Comparison of ENCODE assay signal across 17 cellular contexts in the genomic region with DNA sequence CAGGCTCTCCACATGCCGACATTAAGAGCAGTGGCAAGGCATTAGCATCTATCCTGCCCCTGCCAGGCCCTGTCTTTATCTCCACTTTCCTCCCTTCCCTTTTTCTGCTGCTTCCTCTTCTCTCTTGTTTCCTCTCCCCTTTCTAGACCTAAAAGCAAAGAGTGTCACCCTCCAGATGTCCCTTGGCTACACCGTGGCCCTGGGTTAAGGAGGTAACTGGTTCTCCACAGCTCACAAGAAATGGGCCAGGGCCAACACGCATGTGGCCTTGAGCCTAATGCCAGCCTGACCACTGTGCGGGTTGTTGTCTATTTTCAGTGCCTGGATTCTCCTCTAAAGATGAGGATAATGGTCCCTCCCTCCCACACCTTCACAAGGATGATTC. TPM values are rescaled to one million over a fixed set of nuclear protein-coding genes. Genes with fewer than 3 reads are reported as not detected.
DNase-seq lines count a peak whose midpoint lies in the region; ATAC-seq, FAIRE-seq and TF ChIP-seq lines count a peak whose summit lies in the region.
"Had no signal": no experiment of that assay in that cellular context is flagged by ENCODE, and none has a peak within 500 bp of the region (broad histone marks: within the 10 kb centered on the region; RNA-seq: fewer than 3 reads in every experiment).

No MANE protein-coding gene starts in this region.

- H4K20me1 ChIP-seq in PC-9 (ENCODE audit: insufficient read depth) (no peaks in the 10 kb centered on the region), astrocyte (ENCODE audit: insufficient read depth, low read length) (no peaks in the 10 kb centered on the region)
- H4K20me1 ChIP-seq: BLaER1 had no signal

- H3K4me1 ChIP-seq in PC-9 (replicated peaks; ENCODE audit: insufficient read depth) = peaks cover 64% of the 10 kb centered on the region
- no peaks in the 10 kb centered on the region for H3K4me1 ChIP-seq in astrocyte (ENCODE audit: insufficient read depth, low read length)
- no peaks in the 10 kb centered on the region for H3K4me1 ChIP-seq in vagina
- H3K4me1 ChIP-seq: SJCRH30 had no signal

- no peaks in the 10 kb centered on the region for H3K9me3 Mint-ChIP-seq in activated CD8-positive, alpha-beta memory T cell treated with anti-CD3 and anti-CD28 coated beads, Interleukin-2, amount 10 ng/mL, durations not matched to agents 7 days and 5 days (ENCODE audit: low read depth)
- peaks cover 4% of the 10 kb centered on the region for H3K9me3 Mint-ChIP-seq in astrocyte (ENCODE audit: unreplicated experiment)
- H3K9me3 Mint-ChIP-seq in T-helper 2 cell treated with Interferon-gamma antibody and Interleukin-4, amounts not matched to agents 5 μg/mL and 100 μg/mL, for 36 hours = no peaks in the 10 kb centered on the region
- H3K9me3 Mint-ChIP-seq in natural killer cell = no peaks in the 10 kb centered on the region

- H3K9me3 ChIP-seq in PC-9 (ENCODE audit: insufficient read depth, low read depth) = peaks cover 2% of the 10 kb centered on the region
- H3K9me3 ChIP-seq in astrocyte (ENCODE audit: insufficient read depth, low read depth, low read length) = no peaks in the 10 kb centered on the region
- H3K9me3 ChIP-seq in vagina = no peaks in the 10 kb centered on the region
- H3K9me3 ChIP-seq: BLaER1, SJCRH30 had no signal

- BruUV-seq in PC-9 (replicated peaks; lab: Mats Ljungman, UMichigan) = no TSS peak

- TF ChIP-seq POLR2A in vagina (IDR thresholded peaks at IDR 0.05) = no peak

- H3K4me2 ChIP-seq in PC-9 (peak overlapping the region; percentile 7; the same call in 1 of the 2 replicates), astrocyte (ENCODE audit: low read length) (no peak overlapping the region)
- H3K4me2 ChIP-seq: BLaER1 had no signal

- peaks cover 41% of the 10 kb centered on the region for H3F3A ChIP-seq in PC-9 (ENCODE audit: insufficient read depth, low read depth)

- H3K27ac ChIP-seq in PC-9 = no peak overlapping the region
- H3K27ac ChIP-seq in astrocyte (ENCODE audit: low read depth, low read length) = no peak overlapping the region
- no peak overlapping the region for H3K27ac ChIP-seq in vagina
- H3K27ac ChIP-seq: BLaER1, SJCRH30 had no signal

- TF ChIP-seq CTCF in PC-9 (conservative IDR thresholded peaks at IDR 0.05) = no peak
- no peak for TF ChIP-seq CTCF in astrocyte (IDR thresholded peaks at IDR 0.05; ENCODE audit: insufficient read depth, low read depth, low read length)
- TF ChIP-seq CTCF in vagina (IDR thresholded peaks at IDR 0.05) = no peak
- no peak for TF ChIP-seq CTCF in natural killer cell (IDR thresholded peaks at IDR 0.05)

- no peak overlapping the region for H3K9ac ChIP-seq in astrocyte (ENCODE audit: low read length)
- H3K9ac ChIP-seq: BLaER1 had no signal

- no peaks in the 10 kb centered on the region for H3K36me3 Mint-ChIP-seq in activated CD8-positive, alpha-beta memory T cell treated with anti-CD3 and anti-CD28 coated beads, Interleukin-2, amount 10 ng/mL, durations not matched to agents 7 days and 5 days
- H3K36me3 Mint-ChIP-seq in astrocyte (ENCODE audit: low read depth, unreplicated experiment) (no peaks in the 10 kb centered on the region), natural killer cell (no peaks in the 10 kb centered on the region)
- H3K36me3 Mint-ChIP-seq in T-helper 2 cell treated with Interferon-gamma antibody and Interleukin-4, amounts not matched to agents 5 μg/mL and 100 μg/mL, for 36 hours (ENCODE audit: low read depth) = no peaks in the 10 kb centered on the region
- H3K36me3 Mint-ChIP-seq: CD8-positive, alpha-beta T cell had no signal

- CTCF ChIA-PET in activated CD8-positive, alpha-beta memory T cell treated with anti-CD3 and anti-CD28 coated beads, Interleukin-2, amount 10 ng/mL, durations not matched to agents 7 days and 5 days (lab: Charles Lee) = no interaction called here
- CTCF ChIA-PET in PC-9 (lab: Charles Lee) = no interaction called here

- H3K27me3 Mint-ChIP-seq in activated CD8-positive, alpha-beta memory T cell treated with anti-CD3 and anti-CD28 coated beads, Interleukin-2, amount 10 ng/mL, durations not matched to agents 7 days and 5 days = peaks cover 4% of the 10 kb centered on the region
- H3K27me3 Mint-ChIP-seq in astrocyte (ENCODE audit: low read depth, unreplicated experiment) (peaks cover 29% of the 10 kb centered on the region), natural killer cell (ENCODE audit: low read depth in 2 of 2) (peaks cover 0 to 2% of the 10 kb centered on the region in 2 donors)
- H3K27me3 Mint-ChIP-seq in T-helper 2 cell treated with Interferon-gamma antibody and Interleukin-4, amounts not matched to agents 5 μg/mL and 100 μg/mL, for 36 hours (ENCODE audit: low read depth) = no peaks in the 10 kb centered on the region

- FAIRE-seq in astrocyte (lab: Jason Lieb, UNC) = no peak
- FAIRE-seq: A204.1 had no signal

- no peak overlapping the region for H3K4me3 ChIP-seq in PC-9
- H3K4me3 ChIP-seq in astrocyte (ENCODE audit: insufficient read depth, low read depth, low read length) = no peak overlapping the region
- no peak overlapping the region for H3K4me3 ChIP-seq in vagina
- H3K4me3 ChIP-seq: BLaER1, SJCRH30 had no signal

- no peaks in the 10 kb centered on the region for H3K79me2 ChIP-seq in PC-9 (ENCODE audit: low read depth)
- no peaks in the 10 kb centered on the region for H3K79me2 ChIP-seq in astrocyte (ENCODE audit: insufficient read depth, low read length)

- ATAC-seq in activated CD8-positive, alpha-beta memory T cell treated with anti-CD3 and anti-CD28 coated beads, Interleukin-2, amount 10 ng/mL, durations not matched to agents 7 days and 5 days = no peak
- ATAC-seq in natural killer cell = no peak
- ATAC-seq: CD8-positive, alpha-beta T cell had no signal

- no peak overlapping the region for H3K27ac Mint-ChIP-seq in activated CD8-positive, alpha-beta memory T cell treated with anti-CD3 and anti-CD28 coated beads, Interleukin-2, amount 10 ng/mL, durations not matched to agents 7 days and 5 days
- H3K27ac Mint-ChIP-seq in astrocyte (ENCODE audit: unreplicated experiment) (peak overlapping the region; percentile 47), natural killer cell (no peak overlapping the region)
- H3K27ac Mint-ChIP-seq in T-helper 2 cell treated with Interferon-gamma antibody and Interleukin-4, amounts not matched to agents 5 μg/mL and 100 μg/mL, for 36 hours = no peak overlapping the region
- H3K27ac Mint-ChIP-seq: CD8-positive, alpha-beta T cell; H9 had no signal

- no peak overlapping the region for H3K4me3 Mint-ChIP-seq in activated CD8-positive, alpha-beta memory T cell treated with anti-CD3 and anti-CD28 coated beads, Interleukin-2, amount 10 ng/mL, durations not matched to agents 7 days and 5 days
- no peak overlapping the region for H3K4me3 Mint-ChIP-seq in astrocyte (ENCODE audit: unreplicated experiment)
- H3K4me3 Mint-ChIP-seq in T-helper 2 cell treated with Interferon-gamma antibody and Interleukin-4, amounts not matched to agents 5 μg/mL and 100 μg/mL, for 36 hours = no peak overlapping the region
- no peak overlapping the region for H3K4me3 Mint-ChIP-seq in natural killer cell
- H3K4me3 Mint-ChIP-seq: CD8-positive, alpha-beta T cell; H9 had no signal

- H3K4me1 Mint-ChIP-seq in activated CD8-positive, alpha-beta memory T cell treated with anti-CD3 and anti-CD28 coated beads, Interleukin-2, amount 10 ng/mL, durations not matched to agents 7 days and 5 days = no peaks in the 10 kb centered on the region
- peaks cover 10% of the 10 kb centered on the region for H3K4me1 Mint-ChIP-seq in astrocyte (ENCODE audit: low read depth, unreplicated experiment)
- H3K4me1 Mint-ChIP-seq in T-helper 2 cell treated with Interferon-gamma antibody and Interleukin-4, amounts not matched to agents 5 μg/mL and 100 μg/mL, for 36 hours (ENCODE audit: low read depth) = peaks cover 6% of the 10 kb centered on the region
- no peaks in the 10 kb centered on the region for H3K4me1 Mint-ChIP-seq in natural killer cell

- H2AFZ ChIP-seq in PC-9 (no peak overlapping the region), astrocyte (ENCODE audit: low read depth, low read length) (no peak overlapping the region)

- POLR2A ChIA-PET in PC-9 (lab: Charles Lee; ENCODE audit: unreplicated experiment) = no interaction called here

- DNase-seq in activated CD8-positive, alpha-beta memory T cell treated with anti-CD3 and anti-CD28 coated beads, Interleukin-2, amount 10 ng/mL, durations not matched to agents 7 days and 5 days = peak; percentile 3
- no peak for DNase-seq in activated CD8-positive, alpha-beta memory T cell treated with anti-CD3 and anti-CD28 coated beads for 24 hours
- DNase-seq in PC-9 (no peak), astrocyte (ENCODE audit: low read depth) (no peak), vagina (ENCODE audit: extremely low spot score in 2 of 2) (peak; percentile 64 to 74), natural killer cell (no peak)
- DNase-seq in T-helper 2 cell treated with Interferon-gamma antibody and Interleukin-4, amounts not matched to agents 5 μg/mL and 100 μg/mL, for 36 hours (ENCODE audit: low spot score) = no peak
- DNase-seq: CD8-positive, alpha-beta T cell; H9; MM.1S; NCI-H1930; NCI-H2171; NCI-H446; NCI-H69; SJCRH30 had no signal

- no peaks in the 10 kb centered on the region for H3K27me3 ChIP-seq in PC-9 (ENCODE audit: insufficient read depth, low read depth)
- peaks cover 8% of the 10 kb centered on the region for H3K27me3 ChIP-seq in astrocyte (ENCODE audit: insufficient read depth, low read length)
- H3K27me3 ChIP-seq in vagina = no peaks in the 10 kb centered on the region
- H3K27me3 ChIP-seq: BLaER1 had no signal

- H3K9me2 ChIP-seq in PC-9 (ENCODE audit: insufficient read depth) = no peaks in the 10 kb centered on the region

- intact Hi-C loops in PC-9 (cut with micrococcal nuclease; ENCODE audit: unreplicated experiment) = no loop called here
- intact Hi-C loops in vagina (cut with DNase I) = no loop called here
- intact Hi-C loops in natural killer cell (cut with micrococcal nuclease) = no loop called here

- no peaks in the 10 kb centered on the region for H3K36me3 ChIP-seq in PC-9 (ENCODE audit: low read depth)
- H3K36me3 ChIP-seq in astrocyte (ENCODE audit: insufficient read depth, low read length) = no peaks in the 10 kb centered on the region
- no peaks in the 10 kb centered on the region for H3K36me3 ChIP-seq in vagina
- H3K36me3 ChIP-seq: BLaER1, SJCRH30 had no signal

RNA-seq across cellular contexts. Expression of a gene that starts 41.7 kb away (rescaled TPM):
- total RNA-seq in activated CD8-positive, alpha-beta memory T cell treated with anti-CD3 and anti-CD28 coated beads, Interleukin-2, amount 10 ng/mL, durations not matched to agents 7 days and 5 days = 100 to 1,000 TPM; 176 to 240 TPM
- 191 and 196 TPM in 2 replicates for total RNA-seq in PC-9 (2021)
- 8.2 and 12.8 TPM in 2 replicates for total RNA-seq in astrocyte
- total RNA-seq in vagina = 35.4 TPM
- 10 to 100 TPM; 25.6 to 78.5 (median 59.3) TPM for total RNA-seq in natural killer cell

Comparison
In these comparisons a context has a peak if more than half of its experiments do, and no peak if none do; other contexts are left out.
1. DNase-seq: peak in activated CD8-positive, alpha-beta memory T cell treated with anti-CD3 and anti-CD28 coated beads, Interleukin-2, amount 10 ng/mL, durations not matched to agents 7 days and 5 days (single experiment) and vagina (2 of 2); none in activated CD8-positive, alpha-beta memory T cell treated with anti-CD3 and anti-CD28 coated beads for 24 hours (single experiment), PC-9 (0 of 2), astrocyte (single experiment), T-helper 2 cell treated with Interferon-gamma antibody and Interleukin-4, amounts not matched to agents 5 μg/mL and 100 μg/mL, for 36 hours (single experiment) and natural killer cell (single experiment).